36 cellular contexts compared by ENCODE assay signal in the genomic region with DNA sequence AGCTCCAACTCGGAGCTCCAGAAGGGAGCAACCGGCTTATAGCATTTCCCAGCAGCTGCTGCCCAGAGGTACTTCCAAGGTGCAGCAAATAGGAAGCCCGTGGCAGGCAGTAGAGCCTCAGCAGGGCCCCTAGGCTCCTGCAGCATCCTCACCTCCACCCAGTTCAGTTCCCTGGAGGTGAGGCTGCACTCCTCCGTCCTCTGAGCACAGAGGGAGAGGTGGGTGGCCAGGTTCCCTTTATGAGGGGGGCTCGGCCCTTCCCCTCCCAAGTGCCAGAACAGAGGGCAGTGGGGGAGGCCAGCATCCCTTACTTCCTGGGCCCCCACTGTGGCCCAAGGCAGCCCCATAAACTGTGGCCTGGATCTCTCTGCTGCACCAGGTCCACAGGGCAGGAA.
"Had no signal": no experiment of that assay in that cellular context is flagged by ENCODE, and none has a peak within 500 bp of the region (broad histone marks: within the 10 kb centered on the region; RNA-seq: fewer than 3 reads in every experiment).

No MANE protein-coding gene starts in this region.

- H3K36me3 ChIP-seq: brain microvascular endothelial cell, Peyer's patch had no signal

- H3K27ac Mint-ChIP-seq: activated B cell treated with CpG ODN at 0.5 μM for 24 hours; activated CD4-positive, alpha-beta memory T cell treated with anti-CD3 and anti-CD28 coated beads for 36 hours; activated naive CD4-positive, alpha-beta T cell treated with anti-CD3 and anti-CD28 coated beads, Interleukin-2, amount 10 ng/mL, durations not matched to agents 7 days and 5 days; activated naive CD8-positive, alpha-beta T cell treated with anti-CD3 and anti-CD28 coated beads for 36 hours; activated T-helper 1 cell treated with anti-CD3 and anti-CD28 coated beads, Interleukin-12 subunit alpha, Interleukin-12 subunit beta, Interleukin-2, Interleukin-4 antibody, amounts not matched to agents 30 ng/mL and 10 ng/mL and 1 ng/mL, durations not matched to agents 14 hours and 24 hours and 36 hours; T-cell; T-helper 17 cell had no signal

- H3K9me3 ChIP-seq: Peyer's patch had no signal

- H3K27me3 ChIP-seq: brain microvascular endothelial cell, Peyer's patch had no signal

- H3K4me3 Mint-ChIP-seq: activated B cell treated with CpG ODN at 0.5 μM for 24 hours; activated CD4-positive, alpha-beta memory T cell treated with anti-CD3 and anti-CD28 coated beads for 36 hours; activated naive CD4-positive, alpha-beta T cell treated with anti-CD3 and anti-CD28 coated beads, Interleukin-2, amount 10 ng/mL, durations not matched to agents 7 days and 5 days; activated naive CD8-positive, alpha-beta T cell treated with anti-CD3 and anti-CD28 coated beads for 36 hours; activated T-cell treated with anti-CD3 and anti-CD28 coated beads, Interleukin-2, amount 50 U/mL, for 4 hours; activated T-helper 1 cell treated with anti-CD3 and anti-CD28 coated beads, Interleukin-12 subunit alpha, Interleukin-12 subunit beta, Interleukin-2, Interleukin-4 antibody, amounts not matched to agents 30 ng/mL and 10 ng/mL and 1 ng/mL, durations not matched to agents 14 hours and 24 hours and 36 hours; T-cell; T-helper 17 cell had no signal

- H3K27ac ChIP-seq: brain microvascular endothelial cell, Peyer's patch, VCaP had no signal

- ATAC-seq: activated T-cell treated with anti-CD3 and anti-CD28 coated beads, Interleukin-2, amount 50 U/mL, for 4 hours; PC-3; Right ventricle myocardium inferior; SK-N-SH treated with all-trans-retinoic acid at 6 μM for 48 hours; T-cell; T-helper 17 cell had no signal

- H3K36me3 Mint-ChIP-seq: activated naive CD8-positive, alpha-beta T cell treated with anti-CD3 and anti-CD28 coated beads for 36 hours had no signal

- H3K4me1 ChIP-seq: Peyer's patch had no signal

- H3K27me3 Mint-ChIP-seq: activated CD4-positive, alpha-beta memory T cell treated with anti-CD3 and anti-CD28 coated beads for 36 hours; activated naive CD4-positive, alpha-beta T cell treated with anti-CD3 and anti-CD28 coated beads, Interleukin-2, amount 10 ng/mL, durations not matched to agents 7 days and 5 days; activated naive CD8-positive, alpha-beta T cell treated with anti-CD3 and anti-CD28 coated beads for 36 hours; T-cell; T-helper 17 cell had no signal

- H3K4me1 Mint-ChIP-seq: activated naive CD4-positive, alpha-beta T cell treated with anti-CD3 and anti-CD28 coated beads, Interleukin-2, amount 10 ng/mL, durations not matched to agents 7 days and 5 days; activated naive CD8-positive, alpha-beta T cell treated with anti-CD3 and anti-CD28 coated beads for 36 hours had no signal

- H3K4me3 ChIP-seq: Peyer's patch had no signal

- DNase-seq: activated B cell treated with CpG ODN at 0.5 μM for 24 hours; activated CD4-positive, alpha-beta memory T cell treated with anti-CD3 and anti-CD28 coated beads for 36 hours; activated CD4-positive, alpha-beta T cell treated with anti-CD3 and anti-CD28 coated beads for 4 hours; activated CD4-positive, alpha-beta T cell treated with anti-CD3 and anti-CD28 coated beads, Interleukin-2, amount 50 U/mL, for 1 hour; activated CD4-positive, CD25-positive, alpha-beta regulatory T cell treated with anti-CD3 and anti-CD28 coated beads, Interleukin-2, amount 50 U/mL, for 72 hours; activated CD8-positive, alpha-beta memory T cell treated with anti-CD3 and anti-CD28 coated beads, Interleukin-2, amount 50 U/mL, for 4 hours; activated gamma-delta T cell treated with Interleukin-2 at 50 U/mL for 16 hours; activated naive CD4-positive, alpha-beta T cell treated with anti-CD3 and anti-CD28 coated beads, Interleukin-2, amount 10 ng/mL, durations not matched to agents 7 days and 5 days; activated naive CD8-positive, alpha-beta T cell treated with anti-CD3 and anti-CD28 coated beads for 36 hours; activated T-cell treated with anti-CD3 and anti-CD28 coated beads for 4 hours; activated T-cell treated with anti-CD3 and anti-CD28 coated beads, Interleukin-2, amount 50 U/mL, for 4 hours; amniotic stem cell; brain microvascular endothelial cell; Kasumi-1; KG1; MM.1S; MV-4-11; NCI-H1092; NCI-H1436 treated with DMSO at 0.1 percent for 48 hours; NCI-H1694 treated with DMSO at 0.1 percent for 48 hours; NCI-H2029; NCI-H2171; NCI-H510A; NCI-H526; NCI-H748 treated with DMSO at 0.1 percent for 48 hours; NK-92 treated with Interleukin-12 subunit alpha and Interleukin-12 subunit beta, amount 100 ng/mL, for 24 hours; PC-3; Peyer's patch; RPMI8226; SIG-M5; T-cell; T-helper 17 cell had no signal

- H3K9me3 Mint-ChIP-seq: activated B cell treated with CpG ODN at 0.5 μM for 24 hours; activated CD4-positive, alpha-beta memory T cell treated with anti-CD3 and anti-CD28 coated beads for 36 hours; activated naive CD4-positive, alpha-beta T cell treated with anti-CD3 and anti-CD28 coated beads, Interleukin-2, amount 10 ng/mL, durations not matched to agents 7 days and 5 days; activated naive CD8-positive, alpha-beta T cell treated with anti-CD3 and anti-CD28 coated beads for 36 hours; activated T-cell treated with anti-CD3 and anti-CD28 coated beads, Interleukin-2, amount 50 U/mL, for 4 hours; activated T-helper 1 cell treated with anti-CD3 and anti-CD28 coated beads, Interleukin-12 subunit alpha, Interleukin-12 subunit beta, Interleukin-2, Interleukin-4 antibody, amounts not matched to agents 30 ng/mL and 10 ng/mL and 1 ng/mL, durations not matched to agents 14 hours and 24 hours and 36 hours; T-cell had no signal
